Comparison of ENCODE assay signal across 2 cellular contexts in genomic region chr15:59437473-59437776, GRCh38.
TF ChIP-seq lines count a peak whose summit lies in the region.

No MANE protein-coding gene starts in this region.

TF ChIP-seq in HEK293, 187 proteins besides CTCF, POLR2A, EP300 and RAD21 (continued from another document):
- peak; percentile 92 for TF ChIP-seq PRDM10 (tag by site-specific recombination; IDR thresholded peaks at IDR 0.05)

TF ChIP-seq in GM12878, 131 proteins besides CTCF, POLR2A, EP300 and RAD21 (continued from another document):
- TF ChIP-seq, protein P1, sequence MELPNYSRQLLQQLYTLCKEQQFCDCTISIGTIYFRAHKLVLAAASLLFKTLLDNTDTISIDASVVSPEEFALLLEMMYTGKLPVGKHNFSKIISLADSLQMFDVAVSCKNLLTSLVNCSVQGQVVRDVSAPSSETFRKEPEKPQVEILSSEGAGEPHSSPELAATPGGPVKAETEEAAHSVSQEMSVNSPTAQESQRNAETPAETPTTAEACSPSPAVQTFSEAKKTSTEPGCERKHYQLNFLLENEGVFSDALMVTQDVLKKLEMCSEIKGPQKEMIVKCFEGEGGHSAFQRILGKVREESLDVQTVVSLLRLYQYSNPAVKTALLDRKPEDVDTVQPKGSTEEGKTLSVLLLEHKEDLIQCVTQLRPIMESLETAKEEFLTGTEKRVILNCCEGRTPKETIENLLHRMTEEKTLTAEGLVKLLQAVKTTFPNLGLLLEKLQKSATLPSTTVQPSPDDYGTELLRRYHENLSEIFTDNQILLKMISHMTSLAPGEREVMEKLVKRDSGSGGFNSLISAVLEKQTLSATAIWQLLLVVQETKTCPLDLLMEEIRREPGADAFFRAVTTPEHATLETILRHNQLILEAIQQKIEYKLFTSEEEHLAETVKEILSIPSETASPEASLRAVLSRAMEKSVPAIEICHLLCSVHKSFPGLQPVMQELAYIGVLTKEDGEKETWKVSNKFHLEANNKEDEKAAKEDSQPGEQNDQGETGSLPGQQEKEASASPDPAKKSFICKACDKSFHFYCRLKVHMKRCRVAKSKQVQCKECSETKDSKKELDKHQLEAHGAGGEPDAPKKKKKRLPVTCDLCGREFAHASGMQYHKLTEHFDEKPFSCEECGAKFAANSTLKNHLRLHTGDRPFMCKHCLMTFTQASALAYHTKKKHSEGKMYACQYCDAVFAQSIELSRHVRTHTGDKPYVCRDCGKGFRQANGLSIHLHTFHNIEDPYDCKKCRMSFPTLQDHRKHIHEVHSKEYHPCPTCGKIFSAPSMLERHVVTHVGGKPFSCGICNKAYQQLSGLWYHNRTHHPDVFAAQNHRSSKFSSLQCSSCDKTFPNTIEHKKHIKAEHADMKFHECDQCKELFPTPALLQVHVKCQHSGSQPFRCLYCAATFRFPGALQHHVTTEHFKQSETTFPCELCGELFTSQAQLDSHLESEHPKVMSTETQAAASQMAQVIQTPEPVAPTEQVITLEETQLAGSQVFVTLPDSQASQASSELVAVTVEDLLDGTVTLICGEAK (IDR thresholded peaks at IDR 0.05; ENCODE audit: borderline replicate concordance) = no peak
- TF ChIP-seq STAT3 (IDR thresholded peaks at IDR 0.05; ENCODE audit: low read depth, low read length) (no peak), GATAD2B (conservative IDR thresholded peaks at IDR 0.05; ENCODE audit: low read depth) (no peak), HCFC1 (IDR thresholded peaks at IDR 0.05; ENCODE audit: low read length) (no peak), HDAC2 (IDR thresholded peaks at IDR 0.05) (no peak), FOS (IDR thresholded peaks at IDR 0.05; ENCODE audit: borderline replicate concordance, extremely low read depth, insufficient read length) (no peak), BRCA1 (IDR thresholded peaks at IDR 0.05; ENCODE audit: low read depth, low read length) (no peak), RCOR1 (conservative IDR thresholded peaks at IDR 0.05; ENCODE audit: low read depth, low read length) (no peak), TCF12 (IDR thresholded peaks at IDR 0.05; ENCODE audit: low read depth, low read length) (no peak), KAT2A (conservative IDR thresholded peaks at IDR 0.05; ENCODE audit: control insufficient read depth, low read depth, low read length) (no peak)
